Comparison of ENCODE assay signal across 10 cellular contexts in the genomic region with DNA sequence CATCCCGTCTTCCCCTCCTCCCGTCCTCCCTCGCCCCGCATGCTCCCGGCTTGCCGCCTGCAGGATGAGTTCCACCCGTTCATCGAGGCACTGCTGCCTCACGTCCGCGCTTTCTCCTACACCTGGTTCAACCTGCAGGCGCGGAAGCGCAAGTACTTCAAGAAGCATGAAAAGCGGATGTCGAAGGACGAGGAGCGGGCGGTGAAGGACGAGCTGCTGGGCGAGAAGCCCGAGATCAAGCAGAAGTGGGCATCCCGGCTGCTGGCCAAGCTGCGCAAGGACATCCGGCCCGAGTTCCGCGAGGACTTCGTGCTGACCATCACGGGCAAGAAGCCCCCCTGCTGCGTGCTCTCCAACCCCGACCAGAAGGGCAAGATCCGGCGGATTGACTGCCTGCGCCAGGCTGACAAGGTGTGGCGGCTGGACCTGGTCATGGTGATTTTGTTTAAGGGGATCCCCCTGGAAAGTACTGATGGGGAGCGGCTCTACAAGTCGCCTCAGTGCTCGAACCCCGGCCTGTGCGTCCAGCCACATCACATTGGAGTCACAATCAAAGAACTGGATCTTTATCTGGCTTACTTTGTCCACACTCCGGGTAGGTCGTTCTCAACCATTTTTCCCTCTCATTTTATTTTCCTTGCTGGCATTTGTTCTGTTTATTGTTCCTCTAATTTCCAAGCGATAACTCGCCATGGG. TPM values are rescaled to one million over a fixed set of nuclear protein-coding genes. Genes with fewer than 3 reads are reported as not detected.
DNase-seq lines count a peak whose midpoint lies in the region; TF ChIP-seq lines count a peak whose summit lies in the region.
"Had no signal": no experiment of that assay in that cellular context is flagged by ENCODE, and none has a peak within 500 bp of the region (broad histone marks: within the 10 kb centered on the region; RNA-seq: fewer than 3 reads in every experiment).

No MANE protein-coding gene starts in this region.

- no peaks in the 10 kb centered on the region for H3K36me3 Mint-ChIP-seq in activated T-cell treated with anti-CD3 and anti-CD28 coated beads, Interleukin-2, amount 50 U/mL, for 24 hours (ENCODE audit: low read depth)

- no peak overlapping the region for H3K4me3 Mint-ChIP-seq in activated T-cell treated with anti-CD3 and anti-CD28 coated beads, Interleukin-2, amount 50 U/mL, for 24 hours

- TF ChIP-seq CTCF in esophagus muscularis mucosa (IDR thresholded peaks at IDR 0.05), result no peak
- TF ChIP-seq CTCF in prostate gland (IDR thresholded peaks at IDR 0.05), result peak in 1 of 4 experiments; percentile 3
- TF ChIP-seq CTCF in GM13976 (IDR thresholded peaks at IDR 0.05; ENCODE audit: borderline replicate concordance, control extremely low read depth, extremely low read depth, insufficient read depth, missing control alignments), result no peak

- H4K20me1 ChIP-seq in BLaER1 treated with 17β-estradiol and CSF1 and Interleukin-3, amounts not matched to agents 10 nM and 100 nM, result peaks cover 0 to 79% (median 0%) of the 10 kb centered on the region in 11 experiments; a peak in 11 of 22 replicates

- H3K4me3 ChIP-seq in BLaER1 treated with 17β-estradiol and CSF1 and Interleukin-3, amounts not matched to agents 10 nM and 100 nM, result peak overlapping the region in 1 of 10 experiments; percentile 35; a peak in 1 of 20 replicates
- H3K4me3 ChIP-seq in esophagus muscularis mucosa (peak overlapping the region; percentile 48 to 53 (median 51)), prostate gland (peak overlapping the region; percentile 37 to 51)

- TF ChIP-seq EP300 in esophagus muscularis mucosa (IDR thresholded peaks at IDR 0.05), result no peak

- H3K27ac ChIP-seq in BLaER1 treated with 17β-estradiol and CSF1 and Interleukin-3, amounts not matched to agents 10 nM and 100 nM, result no peak overlapping the region
- peak overlapping the region; percentile 88 to 97 (median 94) for H3K27ac ChIP-seq in esophagus muscularis mucosa (replicated peaks in 1 of 4)
- peak overlapping the region; percentile 96 to 97 for H3K27ac ChIP-seq in prostate gland

- TF ChIP-seq POLR2A in esophagus muscularis mucosa (IDR thresholded peaks at IDR 0.05; ENCODE audit: low read depth), result no peak
- TF ChIP-seq POLR2A in prostate gland (IDR thresholded peaks at IDR 0.05), result no peak

- in situ Hi-C loops in GM13976 (cut with MboI; ENCODE audit: low sequenced_read_pairs, unreplicated experiment), result no loop called here

- peak; percentile 66 for DNase-seq in NCI-H510A treated with DMSO at 0.1 percent for 48 hours (lab: John Stamatoyannopoulos, UW)
- no peak for DNase-seq in esophagus muscularis mucosa (ENCODE audit: extremely low spot score)
- DNase-seq in prostate gland (ENCODE audit: low spot score), result no peak
- no peak for DNase-seq in activated T-cell treated with anti-CD3 and anti-CD28 coated beads, Interleukin-2, amount 50 U/mL, for 24 hours
- no peak for DNase-seq in amniotic stem cell (lab: John Stamatoyannopoulos, UW)
- DNase-seq in Kasumi-1 (lab: John Stamatoyannopoulos, UW), result no peak
- no peak for DNase-seq in GM13976 (ENCODE audit: low spot score)
- DNase-seq: activated CD8-positive, alpha-beta memory T cell treated with anti-CD3 and anti-CD28 coated beads, Interleukin-2, amount 50 U/mL, for 48 hours had no signal

- H3K9ac ChIP-seq in BLaER1 treated with 17β-estradiol and CSF1 and Interleukin-3, amounts not matched to agents 10 nM and 100 nM, result peak overlapping the region in 7 of 11 experiments; percentile 24 to 66 (median 53); a peak in 10 of 22 replicates

- H3K4me2 ChIP-seq in BLaER1 treated with 17β-estradiol and CSF1 and Interleukin-3, amounts not matched to agents 10 nM and 100 nM, result peak overlapping the region; percentile 43 to 97 (median 89)

- H3K27ac Mint-ChIP-seq in activated T-cell treated with anti-CD3 and anti-CD28 coated beads, Interleukin-2, amount 50 U/mL, for 24 hours, result no peak overlapping the region

- H3K27me3 ChIP-seq in BLaER1 treated with 17β-estradiol and CSF1 and Interleukin-3, amounts not matched to agents 10 nM and 100 nM, result peaks cover 31 to 54% (median 48%) of the 10 kb centered on the region in 11 experiments
- H3K27me3 ChIP-seq in esophagus muscularis mucosa, result no peaks in the 10 kb centered on the region
- no peaks in the 10 kb centered on the region for H3K27me3 ChIP-seq in prostate gland (replicated peaks; ENCODE audit: insufficient read depth)

- peaks cover 0 to 34% (median 14%) of the 10 kb centered on the region in 11 experiments; a peak in 11 of 22 replicates for H3K36me3 ChIP-seq in BLaER1 treated with 17β-estradiol and CSF1 and Interleukin-3, amounts not matched to agents 10 nM and 100 nM
- H3K36me3 ChIP-seq in esophagus muscularis mucosa, result peaks cover 0 to 7% (median 0%) of the 10 kb centered on the region in 4 donors
- no peaks in the 10 kb centered on the region for H3K36me3 ChIP-seq in prostate gland

- WGBS in esophagus muscularis mucosa, result 44% methylated on average over 44 of the region's 45 CpGs
- WGBS in prostate gland, result 8% methylated on average over 35 of the region's 45 CpGs

- H3K4me1 ChIP-seq in BLaER1 treated with 17β-estradiol and CSF1 and Interleukin-3, amounts not matched to agents 10 nM and 100 nM, result peaks cover 34 to 94% (median 85%) of the 10 kb centered on the region in 10 experiments
- peaks cover 74 to 100% (median 98%) of the 10 kb centered on the region in 4 donors for H3K4me1 ChIP-seq in esophagus muscularis mucosa
- H3K4me1 ChIP-seq in prostate gland (replicated peaks), result peaks cover 32% of the 10 kb centered on the region

- peaks cover 20% of the 10 kb centered on the region for H3K4me1 Mint-ChIP-seq in activated T-cell treated with anti-CD3 and anti-CD28 coated beads, Interleukin-2, amount 50 U/mL, for 24 hours (ENCODE audit: low read depth)

- H3K9me3 Mint-ChIP-seq in activated T-cell treated with anti-CD3 and anti-CD28 coated beads, Interleukin-2, amount 50 U/mL, for 24 hours, result no peaks in the 10 kb centered on the region

- H3K27me3 Mint-ChIP-seq in activated T-cell treated with anti-CD3 and anti-CD28 coated beads, Interleukin-2, amount 50 U/mL, for 24 hours, result peaks cover 39% of the 10 kb centered on the region

- intact Hi-C loops in esophagus muscularis mucosa (cut with DNase I) (no loop called here), prostate gland (cut with DNase I) (loop anchor here (5.0 kb wide), 1 partner anchor 32 kb away; no protein-coding TSS in a partner anchor)

- no peaks in the 10 kb centered on the region for H3K9me3 ChIP-seq in BLaER1 treated with 17β-estradiol and CSF1 and Interleukin-3, amounts not matched to agents 10 nM and 100 nM (replicated peaks in 1 of 11)
- H3K9me3 ChIP-seq in esophagus muscularis mucosa (no peaks in the 10 kb centered on the region), prostate gland (no peaks in the 10 kb centered on the region)

RNA-seq across cellular contexts. Expression of gene NFIX, which starts 29.8 kb away (rescaled TPM):
- total RNA-seq in esophagus muscularis mucosa (100 to 1,000 TPM in 1 of 4 donors, 10 to 100 TPM in 3; 56.0 to 154 (median 79.4) TPM), prostate gland (100 to 1,000 TPM; 185 to 286 TPM)

RNA-seq across cellular contexts. Expression of gene DAND5, which starts 55.7 kb away (rescaled TPM):
- total RNA-seq in esophagus muscularis mucosa (under 1 TPM in 3 of 4 donors, not detected in 1; 0.19 to 0.83 (median 0.29) TPM), prostate gland (1 to 10 TPM in 1 of 2 donors, not detected in 1; 1.8 TPM)
- total RNA-seq: NCI-H460 had no signal

Comparison
In these comparisons a context has a peak if more than half of its experiments do, and no peak if none do; other contexts are left out.
1. H3K27ac ChIP-seq: peak in esophagus muscularis mucosa (4 of 4) and prostate gland (2 of 2); none in BLaER1 treated with 17β-estradiol and CSF1 and Interleukin-3, amounts not matched to agents 10 nM and 100 nM (0 of 11).